1 cellular context compared by ENCODE assay signal in genomic region chrX:25869761-25870160, GRCh38.
TF ChIP-seq lines count a peak whose summit lies in the region.

No MANE protein-coding gene starts in this region.

TF ChIP-seq in GM23338, 12 proteins besides CTCF, POLR2A, EP300 and RAD21 (continued from another document):
- no peak for TF ChIP-seq ZNF331 (CRISPR knock-in tag; IDR thresholded peaks at IDR 0.05; ENCODE audit: low read depth)
- no peak for TF ChIP-seq EZH2 (IDR thresholded peaks at IDR 0.05; ENCODE audit: low read depth, unreplicated experiment)
- no peak for TF ChIP-seq JUNB (IDR thresholded peaks at IDR 0.05; ENCODE audit: unreplicated experiment)
- TF ChIP-seq EZH2phosphoT487 (IDR thresholded peaks at IDR 0.05; ENCODE audit: unreplicated experiment), result no peak
- TF ChIP-seq CREB1 (CRISPR knock-in tag; IDR thresholded peaks at IDR 0.05; ENCODE audit: low read depth), result no peak
